In genomic region chr4:71006203-71006907, GRCh38 we compare ENCODE assay signal across 8 cellular contexts.
DNase-seq lines count a peak whose midpoint lies in the region; ATAC-seq lines count a peak whose summit lies in the region.

No MANE protein-coding gene starts in this region.

- peak overlapping the region; percentile 84 for H3K27ac Mint-ChIP-seq in dendritic cell treated with granulocyte-macrophage colony-stimulating factor and Interleukin-4, amounts not matched to agents 40 ng/mL and 50 ng/mL, for 4 days

- H3K9me3 Mint-ChIP-seq in dendritic cell treated with granulocyte-macrophage colony-stimulating factor and Interleukin-4, amounts not matched to agents 40 ng/mL and 50 ng/mL, for 4 days, result no peaks in the 10 kb centered on the region

- peak overlapping the region; percentile 50 for H3K4me3 Mint-ChIP-seq in dendritic cell treated with granulocyte-macrophage colony-stimulating factor and Interleukin-4, amounts not matched to agents 40 ng/mL and 50 ng/mL, for 4 days

- ATAC-seq in GM18502 (IDR thresholded peaks at IDR 0.05; ENCODE audit: poor library complexity, unreplicated experiment) (peak; percentile 84), GM21423 (IDR thresholded peaks at IDR 0.05; ENCODE audit: unreplicated experiment) (peak; percentile 78), HG03432 (IDR thresholded peaks at IDR 0.05; ENCODE audit: unreplicated experiment) (peak; percentile 79)

- peaks cover 57% of the 10 kb centered on the region for H3K36me3 Mint-ChIP-seq in dendritic cell treated with granulocyte-macrophage colony-stimulating factor and Interleukin-4, amounts not matched to agents 40 ng/mL and 50 ng/mL, for 4 days (ENCODE audit: low read depth)

- peaks cover 68% of the 10 kb centered on the region for H3K4me1 Mint-ChIP-seq in dendritic cell treated with granulocyte-macrophage colony-stimulating factor and Interleukin-4, amounts not matched to agents 40 ng/mL and 50 ng/mL, for 4 days (ENCODE audit: low read depth)

- intact Hi-C loops in dendritic cell treated with granulocyte-macrophage colony-stimulating factor and Interleukin-4, amounts not matched to agents 40 ng/mL and 50 ng/mL, for 4 days (cut with micrococcal nuclease), result no loop called here

- no peaks in the 10 kb centered on the region for H3K27me3 Mint-ChIP-seq in dendritic cell treated with granulocyte-macrophage colony-stimulating factor and Interleukin-4, amounts not matched to agents 40 ng/mL and 50 ng/mL, for 4 days

- no peak for DNase-seq in HuH-7.5 (ENCODE audit: low spot score)
- no peak for DNase-seq in kidney tubule cell (ENCODE audit: low spot score)
- no peak for DNase-seq in activated gamma-delta T cell treated with Interleukin-2 at 50 U/mL for 16 hours
- DNase-seq in activated CD4-positive, alpha-beta T cell treated with anti-CD3 and anti-CD28 coated beads, Interleukin-2, amount 50 U/mL, for 4 hours, result no peak
